In genomic region chr6:31619805-31620585, GRCh38 we compare ENCODE assay signal across 1 cellular context.
TF ChIP-seq lines count a peak whose summit lies in the region.

No MANE protein-coding gene starts in this region.

TF ChIP-seq in GM23338, 12 proteins besides CTCF, POLR2A, EP300 and RAD21 (continued from another document):
- TF ChIP-seq, protein P1, sequence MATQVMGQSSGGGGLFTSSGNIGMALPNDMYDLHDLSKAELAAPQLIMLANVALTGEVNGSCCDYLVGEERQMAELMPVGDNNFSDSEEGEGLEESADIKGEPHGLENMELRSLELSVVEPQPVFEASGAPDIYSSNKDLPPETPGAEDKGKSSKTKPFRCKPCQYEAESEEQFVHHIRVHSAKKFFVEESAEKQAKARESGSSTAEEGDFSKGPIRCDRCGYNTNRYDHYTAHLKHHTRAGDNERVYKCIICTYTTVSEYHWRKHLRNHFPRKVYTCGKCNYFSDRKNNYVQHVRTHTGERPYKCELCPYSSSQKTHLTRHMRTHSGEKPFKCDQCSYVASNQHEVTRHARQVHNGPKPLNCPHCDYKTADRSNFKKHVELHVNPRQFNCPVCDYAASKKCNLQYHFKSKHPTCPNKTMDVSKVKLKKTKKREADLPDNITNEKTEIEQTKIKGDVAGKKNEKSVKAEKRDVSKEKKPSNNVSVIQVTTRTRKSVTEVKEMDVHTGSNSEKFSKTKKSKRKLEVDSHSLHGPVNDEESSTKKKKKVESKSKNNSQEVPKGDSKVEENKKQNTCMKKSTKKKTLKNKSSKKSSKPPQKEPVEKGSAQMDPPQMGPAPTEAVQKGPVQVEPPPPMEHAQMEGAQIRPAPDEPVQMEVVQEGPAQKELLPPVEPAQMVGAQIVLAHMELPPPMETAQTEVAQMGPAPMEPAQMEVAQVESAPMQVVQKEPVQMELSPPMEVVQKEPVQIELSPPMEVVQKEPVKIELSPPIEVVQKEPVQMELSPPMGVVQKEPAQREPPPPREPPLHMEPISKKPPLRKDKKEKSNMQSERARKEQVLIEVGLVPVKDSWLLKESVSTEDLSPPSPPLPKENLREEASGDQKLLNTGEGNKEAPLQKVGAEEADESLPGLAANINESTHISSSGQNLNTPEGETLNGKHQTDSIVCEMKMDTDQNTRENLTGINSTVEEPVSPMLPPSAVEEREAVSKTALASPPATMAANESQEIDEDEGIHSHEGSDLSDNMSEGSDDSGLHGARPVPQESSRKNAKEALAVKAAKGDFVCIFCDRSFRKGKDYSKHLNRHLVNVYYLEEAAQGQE (IDR thresholded peaks at IDR 0.05; ENCODE audit: unreplicated experiment) = no peak
- TF ChIP-seq, protein P2, sequence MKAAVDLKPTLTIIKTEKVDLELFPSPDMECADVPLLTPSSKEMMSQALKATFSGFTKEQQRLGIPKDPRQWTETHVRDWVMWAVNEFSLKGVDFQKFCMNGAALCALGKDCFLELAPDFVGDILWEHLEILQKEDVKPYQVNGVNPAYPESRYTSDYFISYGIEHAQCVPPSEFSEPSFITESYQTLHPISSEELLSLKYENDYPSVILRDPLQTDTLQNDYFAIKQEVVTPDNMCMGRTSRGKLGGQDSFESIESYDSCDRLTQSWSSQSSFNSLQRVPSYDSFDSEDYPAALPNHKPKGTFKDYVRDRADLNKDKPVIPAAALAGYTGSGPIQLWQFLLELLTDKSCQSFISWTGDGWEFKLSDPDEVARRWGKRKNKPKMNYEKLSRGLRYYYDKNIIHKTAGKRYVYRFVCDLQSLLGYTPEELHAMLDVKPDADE (IDR thresholded peaks at IDR 0.05) = no peak; the same call in 1 of the 2 replicates
- no peak for TF ChIP-seq EZH2phosphoT487 (IDR thresholded peaks at IDR 0.05; ENCODE audit: unreplicated experiment)
- TF ChIP-seq STAT1 (IDR thresholded peaks at IDR 0.05; ENCODE audit: unreplicated experiment) = no peak
- peak; percentile 90 for TF ChIP-seq POLR2AphosphoS5 (IDR thresholded peaks at IDR 0.05; ENCODE audit: low read depth)
- no peak for TF ChIP-seq JUNB (IDR thresholded peaks at IDR 0.05; ENCODE audit: unreplicated experiment)
- TF ChIP-seq CREB1 (CRISPR knock-in tag; IDR thresholded peaks at IDR 0.05; ENCODE audit: low read depth) = peak; percentile 86
- TF ChIP-seq NANOG (IDR thresholded peaks at IDR 0.05; ENCODE audit: borderline replicate concordance) = no peak
- no peak for TF ChIP-seq ZNF331 (CRISPR knock-in tag; IDR thresholded peaks at IDR 0.05; ENCODE audit: low read depth)
- no peak for TF ChIP-seq EZH2 (IDR thresholded peaks at IDR 0.05; ENCODE audit: low read depth, unreplicated experiment)
